Comparison of ENCODE assay signal across 1 cellular context in the genomic region with DNA sequence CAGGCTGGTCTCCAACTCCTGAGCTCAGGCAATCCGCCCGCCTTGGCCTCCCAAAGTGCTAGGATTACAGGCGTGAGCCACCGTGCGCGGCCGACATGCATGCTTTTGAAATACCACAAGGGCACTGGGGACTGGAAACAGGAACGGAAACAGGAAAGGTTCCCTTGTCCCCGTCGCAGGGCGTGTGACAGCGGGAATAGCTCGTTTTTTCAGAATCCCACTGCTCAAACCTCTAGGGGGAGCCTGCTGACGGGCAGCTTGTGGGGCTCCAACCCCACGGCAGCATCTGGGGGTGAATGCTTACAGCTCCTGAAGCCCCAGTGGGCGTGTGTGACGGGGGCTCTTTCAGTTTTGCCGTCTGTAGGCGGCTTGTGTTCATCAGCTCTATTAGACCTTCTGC.
TF ChIP-seq lines count a peak whose summit lies in the region.

No MANE protein-coding gene starts in this region.

TF ChIP-seq in IMR-90, 13 proteins besides CTCF, POLR2A, EP300 and RAD21 (continued from another document):
- TF ChIP-seq, protein P1, sequence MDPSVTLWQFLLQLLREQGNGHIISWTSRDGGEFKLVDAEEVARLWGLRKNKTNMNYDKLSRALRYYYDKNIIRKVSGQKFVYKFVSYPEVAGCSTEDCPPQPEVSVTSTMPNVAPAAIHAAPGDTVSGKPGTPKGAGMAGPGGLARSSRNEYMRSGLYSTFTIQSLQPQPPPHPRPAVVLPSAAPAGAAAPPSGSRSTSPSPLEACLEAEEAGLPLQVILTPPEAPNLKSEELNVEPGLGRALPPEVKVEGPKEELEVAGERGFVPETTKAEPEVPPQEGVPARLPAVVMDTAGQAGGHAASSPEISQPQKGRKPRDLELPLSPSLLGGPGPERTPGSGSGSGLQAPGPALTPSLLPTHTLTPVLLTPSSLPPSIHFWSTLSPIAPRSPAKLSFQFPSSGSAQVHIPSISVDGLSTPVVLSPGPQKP (IDR thresholded peaks at IDR 0.05; ENCODE audit: borderline replicate concordance, low read depth, low read length) = no peak
- TF ChIP-seq FOS (IDR thresholded peaks at IDR 0.05; ENCODE audit: low read depth, low read length) = no peak
- TF ChIP-seq MAZ (IDR thresholded peaks at IDR 0.05; ENCODE audit: borderline replicate concordance, low read depth, low read length) = no peak
- TF ChIP-seq MAFK (IDR thresholded peaks at IDR 0.05; ENCODE audit: low read depth, low read length) = no peak
